Comparison of ENCODE assay signal across 8 cellular contexts in genomic region chr2:58039170-58039611, GRCh38. TPM values are rescaled to one million over a fixed set of nuclear protein-coding genes. Genes with fewer than 3 reads are reported as not detected.
DNase-seq lines count a peak whose midpoint lies in the region; ATAC-seq and TF ChIP-seq lines count a peak whose summit lies in the region.

No MANE protein-coding gene starts in this region.

- TF ChIP-seq CTCF in GM10248 (IDR thresholded peaks at IDR 0.05; ENCODE audit: control extremely low read depth, extremely low read depth, low read depth, missing control alignments) = no peak

- H3K4me3 Mint-ChIP-seq in central memory CD8-positive, alpha-beta T cell = no peak overlapping the region

- POLR2A ChIA-PET in GM10248 (lab: Yijun Ruan, JAX) = no interaction called here

- H3K36me3 Mint-ChIP-seq in central memory CD8-positive, alpha-beta T cell (ENCODE audit: insufficient read depth) = no peaks in the 10 kb centered on the region

- H3K27me3 Mint-ChIP-seq in central memory CD8-positive, alpha-beta T cell = no peaks in the 10 kb centered on the region

- ATAC-seq in GM21515 (IDR thresholded peaks at IDR 0.05; ENCODE audit: unreplicated experiment) = peak; percentile 78
- ATAC-seq in HG03565 (IDR thresholded peaks at IDR 0.05; ENCODE audit: unreplicated experiment) = peak; percentile 55
- ATAC-seq in central memory CD8-positive, alpha-beta T cell (replicated peaks; ENCODE audit: extremely low read depth, poor library complexity, severe bottlenecking) = no peak

- DNase-seq in ELR (ENCODE audit: low read depth) (peak; percentile 39), midbrain (lab: John Stamatoyannopoulos, UW) (no peak), GM10248 (ENCODE audit: extremely low spot score) (no peak), ecto neural progenitor cell (ENCODE audit: low spot score) (no peak), H4 (ENCODE audit: low spot score) (no peak)
- no peak for DNase-seq in central memory CD8-positive, alpha-beta T cell (ENCODE audit: low spot score in 2 of 2)

- H3K27ac Mint-ChIP-seq in central memory CD8-positive, alpha-beta T cell (ENCODE audit: low read depth) = peak overlapping the region; percentile 33

- CTCF ChIA-PET in GM10248 (lab: Yijun Ruan, JAX) = interaction anchor here (1.1 to 1.4 kb wide), 2 partner anchors 20 to 24 kb away, joined by 3 to 4 read pairs; no protein-coding TSS in a partner anchor

- no peaks in the 10 kb centered on the region for H3K9me3 Mint-ChIP-seq in central memory CD8-positive, alpha-beta T cell

- H3K4me1 Mint-ChIP-seq in central memory CD8-positive, alpha-beta T cell = peaks cover 3% of the 10 kb centered on the region

RNA-seq across cellular contexts. Expression of gene VRK2, which starts 7.4 kb away (rescaled TPM):
- total RNA-seq in H4 (2014; rRNA removed; shearing (Covaris generic)) = 0.10 TPM in 1 of 2 replicates, not detected in the other
